In the genomic region with DNA sequence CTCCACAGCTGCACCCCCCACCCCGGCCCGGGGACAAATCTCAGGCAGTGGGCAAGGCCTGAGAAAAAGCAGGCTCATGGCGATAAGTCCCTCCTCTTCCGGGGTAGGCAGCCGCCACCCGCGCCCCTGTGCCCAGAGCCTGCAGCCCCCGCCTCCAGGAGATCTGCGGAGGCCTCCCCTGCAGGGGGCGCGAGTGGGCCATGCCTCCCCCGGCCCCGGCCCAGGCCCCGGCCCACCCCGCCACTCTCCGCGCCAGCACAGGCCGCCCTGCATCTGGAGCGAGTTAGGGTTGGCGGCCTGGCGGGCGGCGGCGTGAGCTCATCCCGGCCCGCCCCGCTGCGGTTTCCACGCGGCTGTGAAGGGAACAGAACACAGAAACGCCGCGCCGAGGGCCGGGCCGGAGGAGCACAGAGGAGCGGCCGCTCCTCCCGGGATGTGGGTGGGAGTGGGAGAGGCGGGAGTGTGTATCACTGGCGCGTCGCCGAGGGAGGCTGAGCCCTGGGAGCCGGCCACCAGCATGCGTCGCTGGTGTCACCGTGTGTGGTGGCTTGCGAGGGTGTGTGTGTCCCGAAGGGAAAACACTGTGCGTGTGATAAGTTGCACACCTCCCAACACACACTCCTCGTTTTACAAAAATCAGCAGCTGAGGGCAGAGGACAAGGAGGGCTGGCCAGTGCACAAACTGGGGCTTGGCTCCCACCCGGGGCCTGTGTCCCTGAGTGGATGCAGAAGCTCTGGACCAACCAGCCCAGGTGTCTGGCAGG, we compare ENCODE assay signal across 8 cellular contexts. TPM values are rescaled to one million over a fixed set of nuclear protein-coding genes. Genes with fewer than 3 reads are reported as not detected.
A peak's percentile ranks its signal among the peaks of the same experiment; 100 is the strongest.
DNase-seq lines count a peak whose midpoint lies in the region; ATAC-seq, FAIRE-seq and TF ChIP-seq lines count a peak whose summit lies in the region.

No MANE protein-coding gene starts in this region.

- peak overlapping the region; percentile 78; the same call in 1 of the 2 replicates for H2BK5ac ChIP-seq in H1 (ENCODE audit: low read depth, low read length)

- H3K23ac ChIP-seq in H1 (ENCODE audit: insufficient read length) = no peak overlapping the region

- no peaks in the 10 kb centered on the region for H3K79me1 ChIP-seq in H1 (ENCODE audit: low read depth, low read length)

- peak; percentile 36 to 59; a peak in 3 of 4 replicates for TF ChIP-seq RAD21 in H1 (IDR thresholded peaks at IDR 0.05 in 1 of 2, conservative IDR thresholded peaks at IDR 0.05 in 1 of 2; ENCODE audit: low read depth in 2 of 2, low read length in 2 of 2)

- H3K36me3 ChIP-seq in H1 (ENCODE audit: control insufficient read depth in 2 of 4, insufficient read depth in 4 of 4, low read length in 3 of 4) (no peaks in the 10 kb centered on the region), mesodermal cell (ENCODE audit: control insufficient read depth, insufficient read depth, low read length) (no peaks in the 10 kb centered on the region)

- CTCF ChIA-PET in H1 (lab: Charles Lee; ENCODE audit: partially characterized antibody) = interaction anchor here (0.9 to 5.4 kb wide), 29 partner anchors 18 to 146 kb away, joined by 3 to 38 read pairs (median 5); no protein-coding TSS in a partner anchor

- H3K4ac ChIP-seq in H1 (replicated peaks; ENCODE audit: insufficient read length, low read depth, low read length) = peak overlapping the region; percentile 83

- no peak for FAIRE-seq in H1 (lab: Jason Lieb, UNC)
- FAIRE-seq in D721Med (lab: Jason Lieb, UNC) = no peak

- H3K14ac ChIP-seq in H1 (ENCODE audit: insufficient read length) = no peak overlapping the region

- ATAC-seq in HG02588 (IDR thresholded peaks at IDR 0.05; ENCODE audit: unreplicated experiment) = peak; percentile 63

- 36% methylated on average over 25 of the region's 53 CpGs; no CpG with 5 or more reads in 1 of the 2 experiments for WGBS in H1 (ENCODE audit: extremely low coverage in 1 of 2, insufficient coverage in 1 of 2, insufficient read length in 1 of 2, insufficient replicate concordance in 2 of 2, low coverage in 1 of 2, low lambda C conversion rate in 2 of 2, missing lambda C conversion rate in 1 of 2), 2 experiments
- WGBS in mesodermal cell (ENCODE audit: insufficient coverage in 2 of 2), 2 experiments = 60 to 69% methylated on average over 15 to 43 of the region's 53 CpGs

- TF ChIP-seq CTCF in GM10266 (IDR thresholded peaks at IDR 0.05; ENCODE audit: control insufficient read depth, insufficient read depth, low read depth, missing control alignments) (peak; percentile 54), H1 (IDR thresholded peaks at IDR 0.05; ENCODE audit: control extremely low read depth in 1 of 3, insufficient read depth in 1 of 3, low read depth in 1 of 3, low read length in 3 of 3) (peak in 2 of 3 experiments; percentile 42 to 65; a peak in 3 of 4 replicates), D721Med (IDR thresholded peaks at IDR 0.05; ENCODE audit: insufficient read depth, missing control alignments) (no peak)

- POLR2A ChIA-PET in H1 (lab: Charles Lee; ENCODE audit: partially characterized antibody) = interaction anchor here (1.1 to 1.8 kb wide), 5 partner anchors 14 to 272 kb away, joined by 3 to 5 read pairs (median 4); no protein-coding TSS in a partner anchor

- H2BK12ac ChIP-seq in H1 (ENCODE audit: low read depth, low read length) = peak overlapping the region; percentile 80; the same call in 1 of the 2 replicates

- no peak overlapping the region for H2BK20ac ChIP-seq in H1 (ENCODE audit: low read length)

- no peak overlapping the region for H3K56ac ChIP-seq in H1 (replicated peaks; ENCODE audit: insufficient read length, low read depth, low read length)

- H3K4me3 ChIP-seq in H1 (ENCODE audit: extremely low read depth in 1 of 4, insufficient read depth in 2 of 4, low read depth in 3 of 4, low read length in 4 of 4) (peak overlapping the region; percentile 28 to 63 (median 37)), mesodermal cell (ENCODE audit: extremely low read depth, insufficient read depth, low read length, poor library complexity, severe bottlenecking) (peak overlapping the region; percentile 19)

- peak overlapping the region; percentile 54; the same call in 1 of the 2 replicates for H2AFZ ChIP-seq in H1 (ENCODE audit: low read length)

- peaks cover 4% of the 10 kb centered on the region; the same call in 1 of the 2 replicates for H3K23me2 ChIP-seq in H1 (ENCODE audit: low read depth, low read length)

- no peak overlapping the region for H2AK5ac ChIP-seq in H1 (ENCODE audit: low read depth, low read length)

- peak overlapping the region; percentile 12 for H4K5ac ChIP-seq in H1 (ENCODE audit: insufficient read length, low read depth, low read length)

- H4K8ac ChIP-seq in H1 (ENCODE audit: extremely low read depth, insufficient read depth, low read length) = peak overlapping the region; percentile 92

- peak overlapping the region; percentile 99; the same call in 1 of the 2 replicates for H2BK15ac ChIP-seq in H1 (ENCODE audit: low read length)

- H3K9ac ChIP-seq in H1 (replicated peaks in 1 of 4; ENCODE audit: extremely low read depth in 1 of 4, low read depth in 3 of 4, low read length in 3 of 4) = peak overlapping the region in 2 of 4 experiments; percentile 36 to 38; a peak in 3 of 7 replicates

- peaks cover 0 to 10% (median 8%) of the 10 kb centered on the region in 4 experiments; a peak in 6 of 7 replicates for H3K4me1 ChIP-seq in H1 (replicated peaks in 1 of 4; ENCODE audit: control insufficient read depth in 3 of 4, insufficient read depth in 4 of 4, low read length in 3 of 4)
- peaks cover 15% of the 10 kb centered on the region for H3K4me1 ChIP-seq in mesodermal cell (ENCODE audit: control insufficient read depth, insufficient read depth, low read length, poor library complexity, severe bottlenecking)

- no peak overlapping the region for H2BK120ac ChIP-seq in H1 (replicated peaks; ENCODE audit: low read depth, low read length)

- peak; percentile 85 for DNase-seq in GM10266 (ENCODE audit: extremely low spot score)
- peak; percentile 54 for DNase-seq in NCI-H345 (lab: John Stamatoyannopoulos, UW)
- peak; percentile 40 to 41 for DNase-seq in activated CD8-positive, alpha-beta memory T cell treated with anti-CD3 and anti-CD28 coated beads for 4 hours (ENCODE audit: low read depth in 2 of 2)
- DNase-seq in H1 (ENCODE audit: low read depth in 1 of 2, low spot score in 2 of 2) = peak; percentile 56 to 89
- peak; percentile 37 to 54 for DNase-seq in stimulated activated CD8-positive, alpha-beta memory T cell treated with anti-CD3 and anti-CD28 coated beads, Interleukin-15, amount 100 ng/mL, for 4 hours (ENCODE audit: low read depth in 2 of 2)
- no peak for DNase-seq in D721Med (ENCODE audit: insufficient read length, low spot score)

- H4K20me1 ChIP-seq in H1 (replicated peaks in 1 of 2; ENCODE audit: control insufficient read depth in 1 of 2, insufficient read depth in 2 of 2, low read length in 2 of 2) = no peaks in the 10 kb centered on the region

- peak overlapping the region; percentile 90 for H3K18ac ChIP-seq in H1 (ENCODE audit: extremely low read depth, low read length)

- H3K79me2 ChIP-seq in H1 (ENCODE audit: control insufficient read depth in 1 of 2, insufficient read depth in 2 of 2, low read length in 2 of 2) = no peaks in the 10 kb centered on the region

- peak overlapping the region; percentile 63 to 64 for H3K4me2 ChIP-seq in H1 (ENCODE audit: insufficient read depth in 1 of 2, low read depth in 2 of 2, low read length in 2 of 2)

- H3K27ac ChIP-seq in H1 (ENCODE audit: low read depth, low read length) (peak overlapping the region; percentile 20; the same call in 1 of the 2 replicates), mesodermal cell (ENCODE audit: low read depth, low read length, severe bottlenecking) (peak overlapping the region; percentile 90)

- no peak for TF ChIP-seq EP300 in H1 (IDR thresholded peaks at IDR 0.05; ENCODE audit: borderline replicate concordance in 1 of 2, low read depth in 2 of 2, low read length in 2 of 2)

- H3K9me3 ChIP-seq in H1 (ENCODE audit: insufficient read depth in 2 of 2, low read depth in 1 of 2, low read length in 1 of 2) = no peaks in the 10 kb centered on the region; a peak in 1 of 4 replicates
- H3K9me3 ChIP-seq in mesodermal cell (ENCODE audit: control insufficient read depth, low read length) = peaks cover 7% of the 10 kb centered on the region

- H3K27me3 ChIP-seq in H1 (replicated peaks in 1 of 4; ENCODE audit: control insufficient read depth in 3 of 4, extremely low read depth in 1 of 4, insufficient read depth in 3 of 4, low read length in 3 of 4) = peaks cover 0 to 13% (median 5%) of the 10 kb centered on the region in 4 experiments; a peak in 4 of 7 replicates

- peak overlapping the region; percentile 87 for H4K91ac ChIP-seq in H1 (replicated peaks; ENCODE audit: insufficient read length, low read length)

- no peak for TF ChIP-seq POLR2A in H1 (IDR thresholded peaks at IDR 0.05; ENCODE audit: control extremely low read depth in 1 of 2, low read depth in 2 of 2, low read length in 2 of 2)

TF ChIP-seq in H1, 55 proteins besides CTCF, POLR2A, EP300 and RAD21 (continues in another document):
- TF ChIP-seq SIRT6 (IDR thresholded peaks at IDR 0.05; ENCODE audit: low read length) = no peak

RNA-seq across cellular contexts. Expression of a gene that starts 17.2 kb away (rescaled TPM):
- total RNA-seq in H1 (2021; fragmentation: NEBNext Ultra II Directional; extraction: Animal tissue kit (Norgen Biotek cat#: 25700)) = not detected in 2 replicates
- 0.06 TPM in 1 of 2 replicates, not detected in the other for polyA plus RNA-seq in H1 (2011; rRNA removed)
- polyA plus RNA-seq in H1 (2011; cell fraction: cytosol; rRNA removed) = 0.10 TPM
- not detected for polyA plus RNA-seq in H1 (2011; cell fraction: nucleus; rRNA removed)
- 0.19 to 0.27 TPM in 2 of 4 replicates, not detected in the others for polyA plus RNA-seq in H1 (2012, experiment 1 of 2)
- polyA plus RNA-seq in H1 (2012, experiment 2 of 2) = 0.33 TPM
- polyA plus RNA-seq in H1 (2013, experiment 1 of 2) = 0.08 TPM
- not detected for polyA plus RNA-seq in H1 (2013, experiment 2 of 2)
- polyA minus RNA-seq in H1 (2011; rRNA and poly(A)+ RNA removed) = not detected in 2 replicates
- polyA minus RNA-seq in H1 (2011; cell fraction: cytosol; rRNA and poly(A)+ RNA removed) = not detected
- not detected for polyA minus RNA-seq in H1 (2011; cell fraction: nucleus; rRNA and poly(A)+ RNA removed)
- polyA plus RNA-seq in mesodermal cell (2013, experiment 1 of 2) = 4.7 TPM
- polyA plus RNA-seq in mesodermal cell (2013, experiment 2 of 2) = 4.4 TPM

RNA-seq across cellular contexts. Expression of a gene that starts 31.5 kb away (rescaled TPM):
- total RNA-seq in H1 (2021; fragmentation: NEBNext Ultra II Directional; extraction: Animal tissue kit (Norgen Biotek cat#: 25700)) = 0.21 and 1.5 TPM in 2 replicates
- polyA plus RNA-seq in H1 (2011; rRNA removed) = 0.57 and 1.9 TPM in 2 replicates
- polyA plus RNA-seq in H1 (2011; cell fraction: cytosol; rRNA removed) = 0.89 TPM
- 3.4 TPM for polyA plus RNA-seq in H1 (2011; cell fraction: nucleus; rRNA removed)
- 0.27 to 1.1 TPM (median 0.67 TPM) in 4 replicates for polyA plus RNA-seq in H1 (2012, experiment 1 of 2)
- 0.54 TPM for polyA plus RNA-seq in H1 (2012, experiment 2 of 2)
- polyA plus RNA-seq in H1 (2013, experiment 1 of 2) = 0.63 TPM
- polyA plus RNA-seq in H1 (2013, experiment 2 of 2) = 0.79 TPM
- polyA minus RNA-seq in H1 (2011; rRNA and poly(A)+ RNA removed) = 0.73 and 0.88 TPM in 2 replicates
- not detected for polyA minus RNA-seq in H1 (2011; cell fraction: cytosol; rRNA and poly(A)+ RNA removed)
- polyA minus RNA-seq in H1 (2011; cell fraction: nucleus; rRNA and poly(A)+ RNA removed) = 2.3 TPM
- polyA plus RNA-seq in mesodermal cell (2013, experiment 1 of 2) = 35.5 TPM
- polyA plus RNA-seq in mesodermal cell (2013, experiment 2 of 2) = 25.6 TPM
